Comparison of ENCODE assay signal across 33 cellular contexts in genomic region chr4:38115601-38116000, GRCh38.
"Had no signal": no experiment of that assay in that cellular context is flagged by ENCODE, and none has a peak within 500 bp of the region (broad histone marks: within the 10 kb centered on the region; RNA-seq: fewer than 3 reads in every experiment).

No MANE protein-coding gene starts in this region.

- ATAC-seq: activated CD4-positive, CD25-positive, alpha-beta regulatory T cell treated with anti-CD3 and anti-CD28 coated beads, Interleukin-2, amount 50 U/mL, for 24 hours; activated CD8-positive, alpha-beta memory T cell treated with anti-CD3 and anti-CD28 coated beads, Interleukin-2, amount 10 ng/mL, durations not matched to agents 7 days and 5 days; activated CD8-positive, alpha-beta T cell treated with anti-CD3 and anti-CD28 coated beads, Interleukin-2, amount 10 ng/mL, durations not matched to agents 7 days and 5 days; activated T-cell treated with anti-CD3 and anti-CD28 coated beads, Interleukin-2, amount 50 U/mL, for 72 hours; effector memory CD8-positive, alpha-beta T cell; foreskin keratinocyte; gastrocnemius medialis; T-cell had no signal

- H3K27me3 ChIP-seq: esophagus muscularis mucosa, foreskin keratinocyte, gastrocnemius medialis had no signal

- H3K27me3 Mint-ChIP-seq: activated B cell treated with CpG ODN at 0.5 μM for 24 hours; activated CD8-positive, alpha-beta memory T cell treated with anti-CD3 and anti-CD28 coated beads, Interleukin-2, amount 10 ng/mL, durations not matched to agents 7 days and 5 days; activated naive CD8-positive, alpha-beta T cell; activated T-cell treated with anti-CD3 and anti-CD28 coated beads, Interleukin-2, amount 50 U/mL, for 24 hours; effector memory CD8-positive, alpha-beta T cell; T-cell had no signal

- DNase-seq: activated B cell treated with CpG ODN at 0.5 μM for 24 hours; activated CD4-positive, alpha-beta T cell treated with anti-CD3 and anti-CD28 coated beads for 48 hours; activated CD4-positive, alpha-beta T cell treated with anti-CD3 and anti-CD28 coated beads, Interleukin-2, amount 50 U/mL, for 1 hour; activated CD4-positive, alpha-beta T cell treated with anti-CD3 and anti-CD28 coated beads, Interleukin-2, amount 50 U/mL, for 48 hours; activated CD8-positive, alpha-beta memory T cell treated with anti-CD3 and anti-CD28 coated beads, Interleukin-2, amount 10 ng/mL, durations not matched to agents 7 days and 5 days; activated CD8-positive, alpha-beta memory T cell treated with anti-CD3 and anti-CD28 coated beads, Interleukin-2, amount 50 U/mL, for 4 hours; activated CD8-positive, alpha-beta T cell treated with anti-CD3 and anti-CD28 coated beads, Interleukin-2, amount 10 ng/mL, durations not matched to agents 7 days and 5 days; activated effector memory CD4-positive, alpha-beta T cell treated with Interleukin-2 at 50 U/mL for 16 hours; activated gamma-delta T cell treated with Interleukin-2 at 50 U/mL for 16 hours; activated naive CD4-positive, alpha-beta T cell treated with anti-CD3 and anti-CD28 coated beads, Interleukin-2, amount 50 U/mL, for 16 hours; activated naive CD4-positive, alpha-beta T cell treated with Interleukin-2 at 50 U/mL for 16 hours; activated T-cell treated with anti-CD3 and anti-CD28 coated beads for 4 hours; activated T-cell treated with anti-CD3 and anti-CD28 coated beads, Interleukin-2, amount 50 U/mL, for 24 hours; activated T-cell treated with anti-CD3 and anti-CD28 coated beads, Interleukin-2, amount 50 U/mL, for 72 hours; amniotic stem cell; anterior cingulate cortex; caudate nucleus; cortex of kidney; dermis blood vessel endothelial cell; effector CD4-positive, alpha-beta T cell; effector memory CD8-positive, alpha-beta T cell; erythroblast; foreskin keratinocyte; gastrocnemius medialis; SW 1271; T-cell; T1000; WERI-Rb-1 had no signal

- H3K4me1 Mint-ChIP-seq: activated B cell treated with CpG ODN at 0.5 μM for 24 hours, T-cell had no signal

- H3K4me3 Mint-ChIP-seq: activated B cell treated with CpG ODN at 0.5 μM for 24 hours; activated CD8-positive, alpha-beta memory T cell treated with anti-CD3 and anti-CD28 coated beads, Interleukin-2, amount 10 ng/mL, durations not matched to agents 7 days and 5 days; activated CD8-positive, alpha-beta T cell treated with anti-CD3 and anti-CD28 coated beads, Interleukin-2, amount 10 ng/mL, durations not matched to agents 7 days and 5 days; activated naive CD8-positive, alpha-beta T cell; activated T-cell treated with anti-CD3 and anti-CD28 coated beads, Interleukin-2, amount 50 U/mL, for 24 hours; activated T-cell treated with anti-CD3 and anti-CD28 coated beads, Interleukin-2, amount 50 U/mL, for 72 hours; effector memory CD8-positive, alpha-beta T cell; T-cell; T-helper 1 cell treated with Interleukin-12 subunit alpha and Interleukin-12 subunit beta and Interleukin-4 antibody, amounts not matched to agents 30 μg/mL and 1 μg/mL, for 36 hours; T-helper 2 cell treated with Interferon-gamma antibody and Interleukin-4, amounts not matched to agents 5 μg/mL and 100 μg/mL, for 36 hours had no signal

- H3K9me3 ChIP-seq: esophagus muscularis mucosa, gastrocnemius medialis had no signal

- H3K4me3 ChIP-seq: esophagus muscularis mucosa, gastrocnemius medialis had no signal

- H3K27ac ChIP-seq: esophagus muscularis mucosa, foreskin keratinocyte, gastrocnemius medialis, WERI-Rb-1 had no signal

- H3K9me3 Mint-ChIP-seq: activated B cell treated with CpG ODN at 0.5 μM for 24 hours; activated T-cell treated with anti-CD3 and anti-CD28 coated beads, Interleukin-2, amount 50 U/mL, for 24 hours; activated T-cell treated with anti-CD3 and anti-CD28 coated beads, Interleukin-2, amount 50 U/mL, for 72 hours; effector memory CD8-positive, alpha-beta T cell; T-cell; T-helper 1 cell treated with Interleukin-12 subunit alpha and Interleukin-12 subunit beta and Interleukin-4 antibody, amounts not matched to agents 30 μg/mL and 1 μg/mL, for 36 hours; T-helper 2 cell treated with Interferon-gamma antibody and Interleukin-4, amounts not matched to agents 5 μg/mL and 100 μg/mL, for 36 hours had no signal

- H3K27ac Mint-ChIP-seq: activated B cell treated with CpG ODN at 0.5 μM for 24 hours; activated CD8-positive, alpha-beta memory T cell treated with anti-CD3 and anti-CD28 coated beads, Interleukin-2, amount 10 ng/mL, durations not matched to agents 7 days and 5 days; activated CD8-positive, alpha-beta T cell treated with anti-CD3 and anti-CD28 coated beads, Interleukin-2, amount 10 ng/mL, durations not matched to agents 7 days and 5 days; activated naive CD8-positive, alpha-beta T cell; activated T-cell treated with anti-CD3 and anti-CD28 coated beads, Interleukin-2, amount 50 U/mL, for 72 hours; T-cell; T-helper 1 cell treated with Interleukin-12 subunit alpha and Interleukin-12 subunit beta and Interleukin-4 antibody, amounts not matched to agents 30 μg/mL and 1 μg/mL, for 36 hours had no signal
